27 cellular contexts compared by ENCODE assay signal in the genomic region with DNA sequence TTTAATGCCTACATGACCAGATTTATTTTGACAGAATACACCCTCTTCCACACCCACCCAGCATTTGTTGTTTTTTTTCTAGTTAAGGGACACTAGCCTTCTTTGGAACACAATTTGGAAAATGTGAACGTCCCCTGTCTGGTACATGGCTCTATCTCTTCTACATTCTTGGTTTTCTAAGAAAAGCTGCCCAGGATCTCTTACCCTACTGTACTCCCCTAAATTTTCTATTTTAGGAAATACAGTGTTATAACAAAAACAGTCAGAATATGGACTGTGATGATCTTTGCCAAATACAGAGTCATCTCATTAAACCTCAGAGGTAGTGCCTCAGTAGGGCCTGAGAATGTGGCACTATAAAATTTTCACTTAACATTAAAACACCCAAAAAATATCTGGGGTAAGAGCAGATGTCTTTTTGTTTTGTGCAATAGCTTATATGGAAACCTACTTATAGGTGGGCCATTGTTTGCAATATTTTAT.
DNase-seq lines count a peak whose midpoint lies in the region; ATAC-seq and TF ChIP-seq lines count a peak whose summit lies in the region.
"Had no signal": no experiment of that assay in that cellular context is flagged by ENCODE, and none has a peak within 500 bp of the region (broad histone marks: within the 10 kb centered on the region; RNA-seq: fewer than 3 reads in every experiment).

No MANE protein-coding gene starts in this region.

- ATAC-seq in activated T-cell treated with anti-CD3 and anti-CD28 coated beads, Interleukin-2, amount 50 U/mL, for 72 hours (replicated peaks in 1 of 2): peak; percentile 48 to 50
- ATAC-seq in PC-3: no peak
- ATAC-seq in activated naive CD4-positive, alpha-beta T cell treated with anti-CD3 and anti-CD28 coated beads, Interleukin-2, amount 50 U/mL, for 72 hours: peak; percentile 46 to 49
- peak; percentile 39 for ATAC-seq in stimulated activated effector memory CD8-positive, alpha-beta T cell treated with anti-CD3 and anti-CD28 coated beads, Interleukin-12 subunit alpha, Interleukin-12 subunit beta, amount 100 ng/mL, for 72 hours
- ATAC-seq in HG02938 (IDR thresholded peaks at IDR 0.05; ENCODE audit: unreplicated experiment): no peak
- no peak for ATAC-seq in HG03571 (IDR thresholded peaks at IDR 0.05; ENCODE audit: unreplicated experiment)
- ATAC-seq: left colon, Panc1, SK-N-SH treated with all-trans-retinoic acid at 6 μM for 48 hours had no signal

- no peaks in the 10 kb centered on the region for H3K9me3 ChIP-seq in PC-3 (ENCODE audit: low read length)
- H3K9me3 ChIP-seq: Caco-2, HAP-1, mucosa of descending colon had no signal

- no peaks in the 10 kb centered on the region for H4K20me1 ChIP-seq in PC-3 (ENCODE audit: low read length)

- TF ChIP-seq CTCF in PC-3 (conservative IDR thresholded peaks at IDR 0.05; ENCODE audit: low read depth, low read length): no peak

- intact Hi-C loops in PC-3 (cut with micrococcal nuclease): loop anchor here (10.0 kb wide), 1 partner anchor 205 kb away; the partner anchor contains the start of gene FAR1
- intact Hi-C loops in posterior vena cava (cut with DNase I): no loop called here

- peaks cover 3 to 5% of the 10 kb centered on the region in 2 donors for H3K9me3 Mint-ChIP-seq in activated T-cell treated with anti-CD3 and anti-CD28 coated beads, Interleukin-2, amount 50 U/mL, for 72 hours
- peaks cover 5 to 12% of the 10 kb centered on the region in 2 donors for H3K9me3 Mint-ChIP-seq in activated naive CD4-positive, alpha-beta T cell treated with anti-CD3 and anti-CD28 coated beads, Interleukin-2, amount 50 U/mL, for 72 hours
- peaks cover 2% of the 10 kb centered on the region for H3K9me3 Mint-ChIP-seq in stimulated activated effector memory CD8-positive, alpha-beta T cell treated with anti-CD3 and anti-CD28 coated beads, Interleukin-12 subunit alpha, Interleukin-12 subunit beta, amount 100 ng/mL, for 72 hours
- H3K9me3 Mint-ChIP-seq: nephron, type B pancreatic cell had no signal

- peak overlapping the region; percentile 59 to 69 for H3K4me3 Mint-ChIP-seq in activated T-cell treated with anti-CD3 and anti-CD28 coated beads, Interleukin-2, amount 50 U/mL, for 72 hours
- no peak overlapping the region for H3K4me3 Mint-ChIP-seq in stimulated activated effector memory CD8-positive, alpha-beta T cell treated with anti-CD3 and anti-CD28 coated beads, Interleukin-12 subunit alpha, Interleukin-12 subunit beta, amount 100 ng/mL, for 72 hours
- H3K4me3 Mint-ChIP-seq: nephron, type B pancreatic cell had no signal

- H3F3A ChIP-seq in PC-3 (ENCODE audit: low read length, unreplicated experiment): no peaks in the 10 kb centered on the region

- peaks cover 0 to 3% of the 10 kb centered on the region in 2 donors for H3K36me3 Mint-ChIP-seq in activated T-cell treated with anti-CD3 and anti-CD28 coated beads, Interleukin-2, amount 50 U/mL, for 72 hours (ENCODE audit: insufficient read depth in 2 of 2)
- peaks cover 5 to 15% of the 10 kb centered on the region in 2 donors for H3K36me3 Mint-ChIP-seq in activated naive CD4-positive, alpha-beta T cell treated with anti-CD3 and anti-CD28 coated beads, Interleukin-2, amount 50 U/mL, for 72 hours
- H3K36me3 Mint-ChIP-seq in stimulated activated effector memory CD8-positive, alpha-beta T cell treated with anti-CD3 and anti-CD28 coated beads, Interleukin-12 subunit alpha, Interleukin-12 subunit beta, amount 100 ng/mL, for 72 hours: no peaks in the 10 kb centered on the region
- H3K36me3 Mint-ChIP-seq: type B pancreatic cell had no signal

- H3K9ac ChIP-seq in PC-3 (ENCODE audit: low read length): peak overlapping the region; percentile 67

- no peak for DNase-seq in activated T-cell treated with anti-CD3 and anti-CD28 coated beads, Interleukin-2, amount 50 U/mL, for 72 hours
- DNase-seq in activated T-cell treated with anti-CD3 and anti-CD28 coated beads for 4 hours: no peak
- no peak for DNase-seq in PC-3
- peak in 1 of 2 donors; percentile 19 for DNase-seq in activated naive CD4-positive, alpha-beta T cell treated with anti-CD3 and anti-CD28 coated beads, Interleukin-2, amount 50 U/mL, for 72 hours (ENCODE audit: low spot score in 2 of 2)
- DNase-seq in stimulated activated effector memory CD8-positive, alpha-beta T cell treated with anti-CD3 and anti-CD28 coated beads, Interleukin-12 subunit alpha, Interleukin-12 subunit beta, amount 100 ng/mL, for 72 hours (ENCODE audit: low spot score in 2 of 2): no peak
- DNase-seq in posterior vena cava (ENCODE audit: low spot score): no peak
- DNase-seq: ACHN; Caco-2; effector CD8-positive, alpha-beta T cell; hypothalamus; Karpas-422; left colon; mucosa of descending colon; NCI-H1417; NCI-H2029; NCI-H524 treated with DMSO at 0.1 percent for 48 hours; Right ventricle myocardium superior; stimulated activated CD4-positive, alpha-beta T cell treated with anti-CD3 and anti-CD28 coated beads, Interleukin-4, amount 100 ng/mL, for 4 hours had no signal

- no peaks in the 10 kb centered on the region for H3K27me3 Mint-ChIP-seq in activated T-cell treated with anti-CD3 and anti-CD28 coated beads, Interleukin-2, amount 50 U/mL, for 72 hours (ENCODE audit: low read depth)

- H3K27me3 ChIP-seq in PC-3 (ENCODE audit: low read length): no peaks in the 10 kb centered on the region

- peaks cover 24% of the 10 kb centered on the region for H3K4me1 ChIP-seq in PC-3 (ENCODE audit: insufficient read depth, low read length)
- H3K4me1 ChIP-seq: Caco-2, HAP-1 had no signal

- CTCF ChIA-PET in PC-3 (lab: Charles Lee): no interaction called here

- H3K27ac Mint-ChIP-seq in activated T-cell treated with anti-CD3 and anti-CD28 coated beads, Interleukin-2, amount 50 U/mL, for 72 hours: peak overlapping the region; percentile 81
- H3K27ac Mint-ChIP-seq in activated naive CD4-positive, alpha-beta T cell treated with anti-CD3 and anti-CD28 coated beads, Interleukin-2, amount 50 U/mL, for 72 hours: peak overlapping the region; percentile 90 to 94
- no peak overlapping the region for H3K27ac Mint-ChIP-seq in stimulated activated effector memory CD8-positive, alpha-beta T cell treated with anti-CD3 and anti-CD28 coated beads, Interleukin-12 subunit alpha, Interleukin-12 subunit beta, amount 100 ng/mL, for 72 hours
- H3K27ac Mint-ChIP-seq: nephron, type B pancreatic cell had no signal

- no TSS peak for BruUV-seq in PC-3 (replicated peaks; lab: Mats Ljungman, UMichigan)

- peak overlapping the region; percentile 90 for H3K27ac ChIP-seq in PC-3 (ENCODE audit: low read length)
- H3K27ac ChIP-seq: coronary artery, VCaP had no signal

- peak overlapping the region; percentile 20 for H3K4me2 ChIP-seq in PC-3 (ENCODE audit: low read length)

- H3K9me2 ChIP-seq in PC-3 (replicated peaks; ENCODE audit: low read length): no peaks in the 10 kb centered on the region

- POLR2A ChIA-PET in PC-3 (lab: Charles Lee; ENCODE audit: unreplicated experiment): no interaction called here

- no peaks in the 10 kb centered on the region for H3K36me3 ChIP-seq in PC-3 (ENCODE audit: low read depth, low read length)
- H3K36me3 ChIP-seq: HAP-1 had no signal

- no peak overlapping the region for H3K4me3 ChIP-seq in PC-3 (ENCODE audit: low read length)
- H3K4me3 ChIP-seq: coronary artery, HAP-1, mucosa of descending colon had no signal

- H2AFZ ChIP-seq in PC-3 (ENCODE audit: low read length): no peak overlapping the region

- H3K79me2 ChIP-seq in PC-3 (ENCODE audit: low read length): no peaks in the 10 kb centered on the region

- H3K4me1 Mint-ChIP-seq in activated T-cell treated with anti-CD3 and anti-CD28 coated beads, Interleukin-2, amount 50 U/mL, for 72 hours (ENCODE audit: low read depth): peaks cover 37% of the 10 kb centered on the region
- peaks cover 16% of the 10 kb centered on the region for H3K4me1 Mint-ChIP-seq in stimulated activated effector memory CD8-positive, alpha-beta T cell treated with anti-CD3 and anti-CD28 coated beads, Interleukin-12 subunit alpha, Interleukin-12 subunit beta, amount 100 ng/mL, for 72 hours

Comparison
In these comparisons a context has a peak if more than half of its experiments do, and no peak if none do; other contexts are left out.
1. ATAC-seq: peak in activated T-cell treated with anti-CD3 and anti-CD28 coated beads, Interleukin-2, amount 50 U/mL, for 72 hours (2 of 2), activated naive CD4-positive, alpha-beta T cell treated with anti-CD3 and anti-CD28 coated beads, Interleukin-2, amount 50 U/mL, for 72 hours (2 of 2) and stimulated activated effector memory CD8-positive, alpha-beta T cell treated with anti-CD3 and anti-CD28 coated beads, Interleukin-12 subunit alpha, Interleukin-12 subunit beta, amount 100 ng/mL, for 72 hours (single experiment); none in PC-3 (single experiment), HG02938 (single experiment) and HG03571 (single experiment).